In genomic region chrX:21972721-21973120, GRCh38 we compare ENCODE assay signal across 1 cellular context.
TF ChIP-seq lines count a peak whose summit lies in the region.

No MANE protein-coding gene starts in this region.

TF ChIP-seq in GM23338, 12 proteins besides CTCF, POLR2A, EP300 and RAD21 (continued from another document):
- TF ChIP-seq ZNF462 (CRISPR knock-in tag; IDR thresholded peaks at IDR 0.05) = no peak
- TF ChIP-seq ETS1 (IDR thresholded peaks at IDR 0.05) = no peak
- TF ChIP-seq EZH2phosphoT487 (IDR thresholded peaks at IDR 0.05; ENCODE audit: unreplicated experiment) = no peak
- TF ChIP-seq POLR2AphosphoS5 (IDR thresholded peaks at IDR 0.05; ENCODE audit: low read depth) = no peak
